1 cellular context compared by ENCODE assay signal in genomic region chr11:77130763-77131513, GRCh38.
TF ChIP-seq lines count a peak whose summit lies in the region.

No MANE protein-coding gene starts in this region.

TF ChIP-seq in HepG2, 621 proteins besides CTCF, POLR2A, EP300 and RAD21 (continued from another document and continues in another):
- TF ChIP-seq, protein P1, sequence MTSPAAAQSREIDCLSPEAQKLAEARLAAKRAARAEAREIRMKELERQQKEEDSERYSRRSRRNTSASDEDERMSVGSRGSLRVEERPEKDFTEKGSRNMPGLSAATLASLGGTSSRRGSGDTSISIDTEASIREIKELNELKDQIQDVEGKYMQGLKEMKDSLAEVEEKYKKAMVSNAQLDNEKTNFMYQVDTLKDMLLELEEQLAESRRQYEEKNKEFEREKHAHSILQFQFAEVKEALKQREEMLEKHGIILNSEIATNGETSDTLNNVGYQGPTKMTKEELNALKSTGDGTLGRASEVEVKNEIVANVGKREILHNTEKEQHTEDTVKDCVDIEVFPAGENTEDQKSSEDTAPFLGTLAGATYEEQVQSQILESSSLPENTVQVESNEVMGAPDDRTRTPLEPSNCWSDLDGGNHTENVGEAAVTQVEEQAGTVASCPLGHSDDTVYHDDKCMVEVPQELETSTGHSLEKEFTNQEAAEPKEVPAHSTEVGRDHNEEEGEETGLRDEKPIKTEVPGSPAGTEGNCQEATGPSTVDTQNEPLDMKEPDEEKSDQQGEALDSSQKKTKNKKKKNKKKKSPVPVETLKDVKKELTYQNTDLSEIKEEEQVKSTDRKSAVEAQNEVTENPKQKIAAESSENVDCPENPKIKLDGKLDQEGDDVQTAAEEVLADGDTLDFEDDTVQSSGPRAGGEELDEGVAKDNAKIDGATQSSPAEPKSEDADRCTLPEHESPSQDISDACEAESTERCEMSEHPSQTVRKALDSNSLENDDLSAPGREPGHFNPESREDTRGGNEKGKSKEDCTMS (CRISPR knock-in tag; conservative IDR thresholded peaks at IDR 0.05) = no peak
- TF ChIP-seq SOX5 (CRISPR knock-in tag; IDR thresholded peaks at IDR 0.05; ENCODE audit: borderline replicate concordance) = peak; percentile 33; the same call in 1 of the 2 replicates
- 0 out of 2 replicates have a peak, but pooled peaks have one; percentile 34 for TF ChIP-seq ZMAT3 (CRISPR knock-in tag; conservative IDR thresholded peaks at IDR 0.05)
- no peak for TF ChIP-seq ZBTB49 (CRISPR knock-in tag; IDR thresholded peaks at IDR 0.05; ENCODE audit: borderline replicate concordance)
- peak; percentile 59; the same call in 1 of the 2 replicates for TF ChIP-seq ZNF331 (CRISPR knock-in tag; IDR thresholded peaks at IDR 0.05)
- peak; percentile 77; the same call in 1 of the 2 replicates for TF ChIP-seq ZNF607 (CRISPR knock-in tag; IDR thresholded peaks at IDR 0.05; ENCODE audit: borderline replicate concordance)
- TF ChIP-seq ZBTB38 (CRISPR knock-in tag; IDR thresholded peaks at IDR 0.05) = peak; percentile 76
- no peak for TF ChIP-seq POLR2AphosphoS5 (IDR thresholded peaks at IDR 0.05; ENCODE audit: low read depth, low read length)
- TF ChIP-seq ZNF674 (CRISPR knock-in tag; IDR thresholded peaks at IDR 0.05; ENCODE audit: low read depth) = no peak
- no peak for TF ChIP-seq ZNF138 (CRISPR knock-in tag; IDR thresholded peaks at IDR 0.05; ENCODE audit: low read depth)
- no peak for TF ChIP-seq TFDP2 (CRISPR knock-in tag; IDR thresholded peaks at IDR 0.05)
- peak; percentile 72 for TF ChIP-seq ZNF501 (CRISPR knock-in tag; IDR thresholded peaks at IDR 0.05)
- TF ChIP-seq, protein P2, sequence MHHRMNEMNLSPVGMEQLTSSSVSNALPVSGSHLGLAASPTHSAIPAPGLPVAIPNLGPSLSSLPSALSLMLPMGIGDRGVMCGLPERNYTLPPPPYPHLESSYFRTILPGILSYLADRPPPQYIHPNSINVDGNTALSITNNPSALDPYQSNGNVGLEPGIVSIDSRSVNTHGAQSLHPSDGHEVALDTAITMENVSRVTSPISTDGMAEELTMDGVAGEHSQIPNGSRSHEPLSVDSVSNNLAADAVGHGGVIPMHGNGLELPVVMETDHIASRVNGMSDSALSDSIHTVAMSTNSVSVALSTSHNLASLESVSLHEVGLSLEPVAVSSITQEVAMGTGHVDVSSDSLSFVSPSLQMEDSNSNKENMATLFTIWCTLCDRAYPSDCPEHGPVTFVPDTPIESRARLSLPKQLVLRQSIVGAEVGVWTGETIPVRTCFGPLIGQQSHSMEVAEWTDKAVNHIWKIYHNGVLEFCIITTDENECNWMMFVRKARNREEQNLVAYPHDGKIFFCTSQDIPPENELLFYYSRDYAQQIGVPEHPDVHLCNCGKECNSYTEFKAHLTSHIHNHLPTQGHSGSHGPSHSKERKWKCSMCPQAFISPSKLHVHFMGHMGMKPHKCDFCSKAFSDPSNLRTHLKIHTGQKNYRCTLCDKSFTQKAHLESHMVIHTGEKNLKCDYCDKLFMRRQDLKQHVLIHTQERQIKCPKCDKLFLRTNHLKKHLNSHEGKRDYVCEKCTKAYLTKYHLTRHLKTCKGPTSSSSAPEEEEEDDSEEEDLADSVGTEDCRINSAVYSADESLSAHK (CRISPR knock-in tag; IDR thresholded peaks at IDR 0.05; ENCODE audit: borderline replicate concordance) = no peak
- TF ChIP-seq SIX4 (CRISPR knock-in tag; IDR thresholded peaks at IDR 0.05) = no peak
- no peak for TF ChIP-seq SMAD9 (CRISPR knock-in tag; IDR thresholded peaks at IDR 0.05)
- no peak for TF ChIP-seq PTBP1 (IDR thresholded peaks at IDR 0.05; ENCODE audit: low read depth, low read length, poor library complexity, severe bottlenecking)
- TF ChIP-seq ZNF784 (CRISPR knock-in tag; IDR thresholded peaks at IDR 0.05; ENCODE audit: borderline replicate concordance) = peak; percentile 44; the same call in 1 of the 2 replicates
- TF ChIP-seq HNF4A (CRISPR knock-in tag; IDR thresholded peaks at IDR 0.05) = peak; percentile 72
- no peak for TF ChIP-seq KDM5A (IDR thresholded peaks at IDR 0.05; ENCODE audit: borderline replicate concordance, low read length)
- TF ChIP-seq PCBP1 (IDR thresholded peaks at IDR 0.05; ENCODE audit: borderline replicate concordance, low read depth, low read length) = no peak
- no peak for TF ChIP-seq ZNF704 (CRISPR knock-in tag; IDR thresholded peaks at IDR 0.05; ENCODE audit: borderline replicate concordance)
- TF ChIP-seq NFIC (IDR thresholded peaks at IDR 0.05; ENCODE audit: low read length) = peak; percentile 20; the same call in 1 of the 2 replicates
- no peak for TF ChIP-seq CBX5 (CRISPR knock-in tag; IDR thresholded peaks at IDR 0.05; ENCODE audit: borderline replicate concordance)
- no peak for TF ChIP-seq DMAP1 (CRISPR knock-in tag; IDR thresholded peaks at IDR 0.05)
- TF ChIP-seq FOXK2 (IDR thresholded peaks at IDR 0.05) = no peak
- peak; percentile 67; the same call in 1 of the 2 replicates for TF ChIP-seq ZBTB7A (CRISPR knock-in tag; IDR thresholded peaks at IDR 0.05)
- TF ChIP-seq, protein P3, sequence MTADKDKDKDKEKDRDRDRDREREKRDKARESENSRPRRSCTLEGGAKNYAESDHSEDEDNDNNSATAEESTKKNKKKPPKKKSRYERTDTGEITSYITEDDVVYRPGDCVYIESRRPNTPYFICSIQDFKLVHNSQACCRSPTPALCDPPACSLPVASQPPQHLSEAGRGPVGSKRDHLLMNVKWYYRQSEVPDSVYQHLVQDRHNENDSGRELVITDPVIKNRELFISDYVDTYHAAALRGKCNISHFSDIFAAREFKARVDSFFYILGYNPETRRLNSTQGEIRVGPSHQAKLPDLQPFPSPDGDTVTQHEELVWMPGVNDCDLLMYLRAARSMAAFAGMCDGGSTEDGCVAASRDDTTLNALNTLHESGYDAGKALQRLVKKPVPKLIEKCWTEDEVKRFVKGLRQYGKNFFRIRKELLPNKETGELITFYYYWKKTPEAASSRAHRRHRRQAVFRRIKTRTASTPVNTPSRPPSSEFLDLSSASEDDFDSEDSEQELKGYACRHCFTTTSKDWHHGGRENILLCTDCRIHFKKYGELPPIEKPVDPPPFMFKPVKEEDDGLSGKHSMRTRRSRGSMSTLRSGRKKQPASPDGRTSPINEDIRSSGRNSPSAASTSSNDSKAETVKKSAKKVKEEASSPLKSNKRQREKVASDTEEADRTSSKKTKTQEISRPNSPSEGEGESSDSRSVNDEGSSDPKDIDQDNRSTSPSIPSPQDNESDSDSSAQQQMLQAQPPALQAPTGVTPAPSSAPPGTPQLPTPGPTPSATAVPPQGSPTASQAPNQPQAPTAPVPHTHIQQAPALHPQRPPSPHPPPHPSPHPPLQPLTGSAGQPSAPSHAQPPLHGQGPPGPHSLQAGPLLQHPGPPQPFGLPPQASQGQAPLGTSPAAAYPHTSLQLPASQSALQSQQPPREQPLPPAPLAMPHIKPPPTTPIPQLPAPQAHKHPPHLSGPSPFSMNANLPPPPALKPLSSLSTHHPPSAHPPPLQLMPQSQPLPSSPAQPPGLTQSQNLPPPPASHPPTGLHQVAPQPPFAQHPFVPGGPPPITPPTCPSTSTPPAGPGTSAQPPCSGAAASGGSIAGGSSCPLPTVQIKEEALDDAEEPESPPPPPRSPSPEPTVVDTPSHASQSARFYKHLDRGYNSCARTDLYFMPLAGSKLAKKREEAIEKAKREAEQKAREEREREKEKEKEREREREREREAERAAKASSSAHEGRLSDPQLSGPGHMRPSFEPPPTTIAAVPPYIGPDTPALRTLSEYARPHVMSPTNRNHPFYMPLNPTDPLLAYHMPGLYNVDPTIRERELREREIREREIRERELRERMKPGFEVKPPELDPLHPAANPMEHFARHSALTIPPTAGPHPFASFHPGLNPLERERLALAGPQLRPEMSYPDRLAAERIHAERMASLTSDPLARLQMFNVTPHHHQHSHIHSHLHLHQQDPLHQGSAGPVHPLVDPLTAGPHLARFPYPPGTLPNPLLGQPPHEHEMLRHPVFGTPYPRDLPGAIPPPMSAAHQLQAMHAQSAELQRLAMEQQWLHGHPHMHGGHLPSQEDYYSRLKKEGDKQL (CRISPR knock-in tag; IDR thresholded peaks at IDR 0.05; ENCODE audit: low read depth) = no peak
- TF ChIP-seq ZNF18 (CRISPR knock-in tag; IDR thresholded peaks at IDR 0.05; ENCODE audit: insufficient replicate concordance) = no peak
- peak; percentile 46; the same call in 1 of the 2 replicates for TF ChIP-seq NCOA2 (CRISPR knock-in tag; IDR thresholded peaks at IDR 0.05)
- TF ChIP-seq ZNF552 (CRISPR knock-in tag; IDR thresholded peaks at IDR 0.05; ENCODE audit: borderline replicate concordance) = no peak
- no peak; the same call in 1 of the 2 replicates for TF ChIP-seq FOSL2 (CRISPR knock-in tag; IDR thresholded peaks at IDR 0.05)
- no peak for TF ChIP-seq ZNF773 (CRISPR knock-in tag; IDR thresholded peaks at IDR 0.05; ENCODE audit: borderline replicate concordance)
- TF ChIP-seq MEF2D (CRISPR knock-in tag; IDR thresholded peaks at IDR 0.05) = no peak
- TF ChIP-seq SMC3 (IDR thresholded peaks at IDR 0.05; ENCODE audit: low read length) = no peak
- no peak for TF ChIP-seq AGO2 (optimal IDR thresholded peaks at IDR 0.05; ENCODE audit: low read depth, low read length)
- TF ChIP-seq, protein P4, sequence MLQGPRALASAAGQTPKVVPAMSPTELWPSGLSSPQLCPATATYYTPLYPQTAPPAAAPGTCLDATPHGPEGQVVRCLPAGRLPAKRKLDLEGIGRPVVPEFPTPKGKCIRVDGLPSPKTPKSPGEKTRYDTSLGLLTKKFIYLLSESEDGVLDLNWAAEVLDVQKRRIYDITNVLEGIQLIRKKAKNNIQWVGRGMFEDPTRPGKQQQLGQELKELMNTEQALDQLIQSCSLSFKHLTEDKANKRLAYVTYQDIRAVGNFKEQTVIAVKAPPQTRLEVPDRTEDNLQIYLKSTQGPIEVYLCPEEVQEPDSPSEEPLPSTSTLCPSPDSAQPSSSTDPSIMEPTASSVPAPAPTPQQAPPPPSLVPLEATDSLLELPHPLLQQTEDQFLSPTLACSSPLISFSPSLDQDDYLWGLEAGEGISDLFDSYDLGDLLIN (CRISPR knock-in tag; IDR thresholded peaks at IDR 0.05; ENCODE audit: borderline replicate concordance) = no peak
- no peak for TF ChIP-seq THAP11 (CRISPR knock-in tag; IDR thresholded peaks at IDR 0.05)
- TF ChIP-seq, protein P5, sequence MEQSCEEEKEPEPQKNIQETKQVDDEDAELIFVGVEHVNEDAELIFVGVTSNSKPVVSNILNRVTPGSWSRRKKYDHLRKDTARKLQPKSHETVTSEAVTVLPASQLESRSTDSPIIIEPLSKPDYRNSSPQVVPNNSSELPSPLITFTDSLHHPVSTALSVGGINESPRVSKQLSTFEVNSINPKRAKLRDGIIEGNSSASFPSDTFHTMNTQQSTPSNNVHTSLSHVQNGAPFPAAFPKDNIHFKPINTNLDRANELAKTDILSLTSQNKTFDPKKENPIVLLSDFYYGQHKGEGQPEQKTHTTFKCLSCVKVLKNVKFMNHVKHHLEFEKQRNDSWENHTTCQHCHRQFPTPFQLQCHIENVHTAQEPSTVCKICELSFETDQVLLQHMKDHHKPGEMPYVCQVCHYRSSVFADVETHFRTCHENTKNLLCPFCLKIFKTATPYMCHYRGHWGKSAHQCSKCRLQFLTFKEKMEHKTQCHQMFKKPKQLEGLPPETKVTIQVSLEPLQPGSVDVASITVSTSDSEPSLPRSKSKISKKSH (CRISPR knock-in tag; IDR thresholded peaks at IDR 0.05; ENCODE audit: borderline replicate concordance) = peak; percentile 16; the same call in 1 of the 2 replicates
- TF ChIP-seq ZFX (CRISPR knock-in tag; IDR thresholded peaks at IDR 0.05; ENCODE audit: low read depth) = peak; percentile 93
- no peak for TF ChIP-seq MED13 (CRISPR knock-in tag; IDR thresholded peaks at IDR 0.05)
- no peak for TF ChIP-seq ZNF260 (CRISPR knock-in tag; IDR thresholded peaks at IDR 0.05; ENCODE audit: borderline replicate concordance, low read depth)
- no peak for TF ChIP-seq CHCHD3 (CRISPR knock-in tag; IDR thresholded peaks at IDR 0.05)
